ENCODE assay signal across 1 cellular context in the genomic region with DNA sequence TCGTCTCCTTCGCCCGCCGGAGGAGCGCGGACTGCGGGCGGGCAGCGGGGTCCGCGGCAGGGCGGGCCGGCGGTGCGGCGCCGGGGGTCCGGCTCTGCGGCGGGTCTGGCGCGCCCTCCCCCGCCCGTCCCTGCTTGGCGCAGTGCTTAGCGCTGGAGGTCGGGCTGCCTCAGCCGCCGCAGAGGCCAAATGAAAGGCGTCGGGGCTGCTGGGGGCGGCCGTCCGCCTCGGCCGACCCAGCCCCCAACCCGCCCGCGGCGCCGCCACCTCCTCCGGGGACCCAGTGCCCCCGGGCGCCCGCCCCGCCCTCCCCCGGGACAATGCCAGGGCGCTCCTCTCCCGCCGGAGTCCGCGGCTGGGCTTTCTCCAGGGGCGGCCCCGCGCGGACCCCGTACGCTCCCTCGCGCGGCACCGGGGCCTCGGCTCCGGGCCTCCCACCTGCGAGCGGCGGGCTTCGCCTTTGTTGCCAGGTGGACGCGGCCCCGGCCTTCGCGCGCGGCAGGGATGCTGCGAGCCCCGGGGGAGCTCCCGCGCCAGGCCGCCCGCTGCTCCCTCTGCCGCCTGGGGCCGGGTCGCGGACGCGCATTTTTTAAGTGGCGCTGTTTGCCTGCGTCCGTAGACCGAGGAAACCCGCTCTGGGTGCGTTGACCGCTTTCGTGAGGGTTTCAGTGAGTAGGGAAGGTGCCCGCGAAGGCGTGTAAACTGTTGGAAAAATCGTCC.
TF ChIP-seq lines count a peak whose summit lies in the region.

No MANE protein-coding gene starts in this region.

TF ChIP-seq in GM23338, 12 proteins besides CTCF, POLR2A, EP300 and RAD21 (continued from another document):
- TF ChIP-seq, protein P1, sequence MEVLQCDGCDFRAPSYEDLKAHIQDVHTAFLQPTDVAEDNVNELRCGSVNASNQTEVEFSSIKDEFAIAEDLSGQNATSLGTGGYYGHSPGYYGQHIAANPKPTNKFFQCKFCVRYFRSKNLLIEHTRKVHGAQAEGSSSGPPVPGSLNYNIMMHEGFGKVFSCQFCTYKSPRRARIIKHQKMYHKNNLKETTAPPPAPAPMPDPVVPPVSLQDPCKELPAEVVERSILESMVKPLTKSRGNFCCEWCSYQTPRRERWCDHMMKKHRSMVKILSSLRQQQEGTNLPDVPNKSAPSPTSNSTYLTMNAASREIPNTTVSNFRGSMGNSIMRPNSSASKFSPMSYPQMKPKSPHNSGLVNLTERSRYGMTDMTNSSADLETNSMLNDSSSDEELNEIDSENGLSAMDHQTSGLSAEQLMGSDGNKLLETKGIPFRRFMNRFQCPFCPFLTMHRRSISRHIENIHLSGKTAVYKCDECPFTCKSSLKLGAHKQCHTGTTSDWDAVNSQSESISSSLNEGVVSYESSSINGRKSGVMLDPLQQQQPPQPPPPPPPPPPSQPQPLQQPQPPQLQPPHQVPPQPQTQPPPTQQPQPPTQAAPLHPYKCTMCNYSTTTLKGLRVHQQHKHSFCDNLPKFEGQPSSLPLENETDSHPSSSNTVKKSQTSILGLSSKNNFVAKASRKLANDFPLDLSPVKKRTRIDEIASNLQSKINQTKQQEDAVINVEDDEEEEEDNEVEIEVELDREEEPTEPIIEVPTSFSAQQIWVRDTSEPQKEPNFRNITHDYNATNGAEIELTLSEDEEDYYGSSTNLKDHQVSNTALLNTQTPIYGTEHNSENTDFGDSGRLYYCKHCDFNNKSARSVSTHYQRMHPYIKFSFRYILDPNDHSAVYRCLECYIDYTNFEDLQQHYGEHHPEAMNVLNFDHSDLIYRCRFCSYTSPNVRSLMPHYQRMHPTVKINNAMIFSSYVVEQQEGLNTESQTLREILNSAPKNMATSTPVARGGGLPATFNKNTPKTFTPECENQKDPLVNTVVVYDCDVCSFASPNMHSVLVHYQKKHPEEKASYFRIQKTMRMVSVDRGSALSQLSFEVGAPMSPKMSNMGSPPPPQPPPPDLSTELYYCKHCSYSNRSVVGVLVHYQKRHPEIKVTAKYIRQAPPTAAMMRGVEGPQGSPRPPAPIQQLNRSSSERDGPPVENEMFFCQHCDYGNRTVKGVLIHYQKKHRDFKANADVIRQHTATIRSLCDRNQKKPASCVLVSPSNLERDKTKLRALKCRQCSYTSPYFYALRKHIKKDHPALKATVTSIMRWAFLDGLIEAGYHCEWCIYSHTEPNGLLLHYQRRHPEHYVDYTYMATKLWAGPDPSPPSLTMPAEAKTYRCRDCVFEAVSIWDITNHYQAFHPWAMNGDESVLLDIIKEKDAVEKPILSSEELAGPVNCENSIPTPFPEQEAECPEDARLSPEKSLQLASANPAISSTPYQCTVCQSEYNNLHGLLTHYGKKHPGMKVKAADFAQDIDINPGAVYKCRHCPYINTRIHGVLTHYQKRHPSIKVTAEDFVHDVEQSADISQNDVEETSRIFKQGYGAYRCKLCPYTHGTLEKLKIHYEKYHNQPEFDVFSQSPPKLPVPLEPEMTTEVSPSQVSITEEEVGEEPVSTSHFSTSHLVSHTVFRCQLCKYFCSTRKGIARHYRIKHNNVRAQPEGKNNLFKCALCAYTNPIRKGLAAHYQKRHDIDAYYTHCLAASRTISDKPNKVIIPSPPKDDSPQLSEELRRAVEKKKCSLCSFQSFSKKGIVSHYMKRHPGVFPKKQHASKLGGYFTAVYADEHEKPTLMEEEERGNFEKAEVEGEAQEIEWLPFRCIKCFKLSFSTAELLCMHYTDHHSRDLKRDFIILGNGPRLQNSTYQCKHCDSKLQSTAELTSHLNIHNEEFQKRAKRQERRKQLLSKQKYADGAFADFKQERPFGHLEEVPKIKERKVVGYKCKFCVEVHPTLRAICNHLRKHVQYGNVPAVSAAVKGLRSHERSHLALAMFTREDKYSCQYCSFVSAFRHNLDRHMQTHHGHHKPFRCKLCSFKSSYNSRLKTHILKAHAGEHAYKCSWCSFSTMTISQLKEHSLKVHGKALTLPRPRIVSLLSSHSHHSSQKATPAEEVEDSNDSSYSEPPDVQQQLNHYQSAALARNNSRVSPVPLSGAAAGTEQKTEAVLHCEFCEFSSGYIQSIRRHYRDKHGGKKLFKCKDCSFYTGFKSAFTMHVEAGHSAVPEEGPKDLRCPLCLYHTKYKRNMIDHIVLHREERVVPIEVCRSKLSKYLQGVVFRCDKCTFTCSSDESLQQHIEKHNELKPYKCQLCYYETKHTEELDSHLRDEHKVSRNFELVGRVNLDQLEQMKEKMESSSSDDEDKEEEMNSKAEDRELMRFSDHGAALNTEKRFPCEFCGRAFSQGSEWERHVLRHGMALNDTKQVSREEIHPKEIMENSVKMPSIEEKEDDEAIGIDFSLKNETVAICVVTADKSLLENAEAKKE (CRISPR knock-in tag; IDR thresholded peaks at IDR 0.05): no peak
